ENCODE assay signal across 23 cellular contexts in genomic region chr20:19322061-19322985, GRCh38.
A peak's percentile ranks its signal among the peaks of the same experiment; 100 is the strongest.
DNase-seq lines count a peak whose midpoint lies in the region; ATAC-seq, FAIRE-seq and TF ChIP-seq lines count a peak whose summit lies in the region.
"Had no signal": no experiment of that assay in that cellular context is flagged by ENCODE, and none has a peak within 500 bp of the region (broad histone marks: within the 10 kb centered on the region; RNA-seq: fewer than 3 reads in every experiment).

No MANE protein-coding gene starts in this region.

- no peak for FAIRE-seq in D721Med (lab: Jason Lieb, UNC)
- FAIRE-seq: GM12891, GM18507, H54 had no signal

- intact Hi-C loops in Right ventricle myocardium superior (cut with DNase I): no loop called here

- no peaks in the 10 kb centered on the region for H3K36me3 ChIP-seq in right atrium auricular region
- H3K36me3 ChIP-seq: HAP-1 had no signal

- TF ChIP-seq CTCF in right atrium auricular region (IDR thresholded peaks at IDR 0.05) (no peak), choroid plexus epithelial cell (conservative IDR thresholded peaks at IDR 0.05; ENCODE audit: low read depth, low read length) (no peak), D721Med (IDR thresholded peaks at IDR 0.05; ENCODE audit: insufficient read depth, missing control alignments) (no peak)

- DNase-seq in right atrium auricular region (ENCODE audit: low spot score): peak; percentile 16
- no peak for DNase-seq in Right ventricle myocardium superior
- peak; percentile 38 for DNase-seq in OCI-M1 (lab: John Stamatoyannopoulos, UW)
- peak; percentile 13 for DNase-seq in choroid plexus epithelial cell (ENCODE audit: low read depth)
- DNase-seq in D721Med (ENCODE audit: insufficient read length, low spot score): no peak
- DNase-seq in GDM1 (lab: John Stamatoyannopoulos, UW): no peak
- DNase-seq: 8988T; C1 segment of cervical spinal cord; Calu3; CD4-positive, alpha-beta memory T cell; COR-L47; DMS153; DND-41; EL; GF-D8; GOT3; HFFc6 had no signal

- no peaks in the 10 kb centered on the region for H3K27me3 ChIP-seq in right atrium auricular region

- H3K27ac ChIP-seq in right atrium auricular region: no peak overlapping the region
- H3K27ac ChIP-seq: A549 had no signal

- ATAC-seq in Right ventricle myocardium superior (ENCODE audit: poor library complexity): no peak
- no peak for ATAC-seq in GM21737 (IDR thresholded peaks at IDR 0.05; ENCODE audit: unreplicated experiment)
- ATAC-seq: A549 had no signal

- H3K4me1 ChIP-seq in right atrium auricular region: no peaks in the 10 kb centered on the region
- H3K4me1 ChIP-seq: A549, HAP-1 had no signal

- H3K4me3 ChIP-seq in right atrium auricular region: no peak overlapping the region
- no peak overlapping the region for H3K4me3 ChIP-seq in choroid plexus epithelial cell (ENCODE audit: low read depth, low read length)
- H3K4me3 ChIP-seq: A549, HAP-1 had no signal

- H3K9me3 ChIP-seq in right atrium auricular region: no peaks in the 10 kb centered on the region
- H3K9me3 ChIP-seq: A549, HAP-1 had no signal

Comparison
In these comparisons a context has a peak if more than half of its experiments do, and no peak if none do; other contexts are left out.
1. DNase-seq: peak in right atrium auricular region (single experiment), OCI-M1 (single experiment) and choroid plexus epithelial cell (single experiment); none in Right ventricle myocardium superior (single experiment), D721Med (single experiment) and GDM1 (single experiment).